In genomic region chr14:100107236-100107635, GRCh38 we compare ENCODE assay signal across 11 cellular contexts. TPM values are rescaled to one million over a fixed set of nuclear protein-coding genes. Genes with fewer than 3 reads are reported as not detected.
DNase-seq lines count a peak whose midpoint lies in the region; ATAC-seq and TF ChIP-seq lines count a peak whose summit lies in the region.
"Had no signal": no experiment of that assay in that cellular context is flagged by ENCODE, and none has a peak within 500 bp of the region (broad histone marks: within the 10 kb centered on the region; RNA-seq: fewer than 3 reads in every experiment).

No MANE protein-coding gene starts in this region.

- H4K20me1 ChIP-seq in DND-41 (ENCODE audit: insufficient read depth, low read length): peaks cover 95% of the 10 kb centered on the region
- no peaks in the 10 kb centered on the region for H4K20me1 ChIP-seq in smooth muscle cell (ENCODE audit: low read depth)

- H3K27ac ChIP-seq in DND-41 (ENCODE audit: low read length) (peak overlapping the region; percentile 63), RWPE2 (ENCODE audit: poor library complexity, severe bottlenecking) (peak overlapping the region; percentile 71), smooth muscle cell (ENCODE audit: low read depth) (no peak overlapping the region)
- peak overlapping the region; percentile 81 for H3K27ac ChIP-seq in effector memory CD4-positive, alpha-beta T cell (ENCODE audit: insufficient read depth, low read length, poor library complexity, severe bottlenecking)
- H3K27ac ChIP-seq: transverse colon had no signal

- TF ChIP-seq CTCF in DND-41 (IDR thresholded peaks at IDR 0.05; ENCODE audit: borderline replicate concordance, extremely low read depth, low read length, poor library complexity, severe bottlenecking) (no peak), RWPE2 (IDR thresholded peaks at IDR 0.05; ENCODE audit: poor library complexity, severe bottlenecking) (no peak), smooth muscle cell (IDR thresholded peaks at IDR 0.05; ENCODE audit: borderline replicate concordance, insufficient read depth, poor library complexity, severe bottlenecking) (no peak)

- no peaks in the 10 kb centered on the region for H3K27me3 ChIP-seq in DND-41 (ENCODE audit: insufficient read depth, low read length, poor library complexity)
- H3K27me3 ChIP-seq in RWPE2 (ENCODE audit: insufficient read depth, poor library complexity, severe bottlenecking): no peaks in the 10 kb centered on the region
- no peaks in the 10 kb centered on the region for H3K27me3 ChIP-seq in effector memory CD4-positive, alpha-beta T cell (replicated peaks; ENCODE audit: control insufficient read depth, insufficient read depth, low read length, poor library complexity, severe bottlenecking)
- H3K27me3 ChIP-seq in smooth muscle cell (ENCODE audit: low read depth): no peaks in the 10 kb centered on the region
- H3K27me3 ChIP-seq: transverse colon had no signal

- no peaks in the 10 kb centered on the region for H3K9me3 ChIP-seq in DND-41 (ENCODE audit: insufficient read depth, low read length, severe bottlenecking)
- no peaks in the 10 kb centered on the region for H3K9me3 ChIP-seq in RWPE2 (ENCODE audit: severe bottlenecking)
- no peaks in the 10 kb centered on the region for H3K9me3 ChIP-seq in effector memory CD4-positive, alpha-beta T cell (ENCODE audit: control insufficient read depth, low read length)
- H3K9me3 ChIP-seq in smooth muscle cell (replicated peaks; ENCODE audit: low read depth): no peaks in the 10 kb centered on the region
- H3K9me3 ChIP-seq: transverse colon had no signal

- peaks cover 97% of the 10 kb centered on the region for H3K36me3 ChIP-seq in DND-41 (ENCODE audit: insufficient read depth, low read length)
- no peaks in the 10 kb centered on the region for H3K36me3 ChIP-seq in RWPE2 (ENCODE audit: low read depth)
- peaks cover 70% of the 10 kb centered on the region for H3K36me3 ChIP-seq in effector memory CD4-positive, alpha-beta T cell (ENCODE audit: control insufficient read depth, insufficient read depth, low read length)
- no peaks in the 10 kb centered on the region for H3K36me3 ChIP-seq in smooth muscle cell (ENCODE audit: low read depth)
- H3K36me3 ChIP-seq: transverse colon had no signal

- H2AFZ ChIP-seq in DND-41 (ENCODE audit: low read depth, low read length) (no peak overlapping the region), smooth muscle cell (ENCODE audit: low read depth) (no peak overlapping the region)

- no peak overlapping the region for H3K4me3 ChIP-seq in DND-41 (ENCODE audit: low read depth in 1 of 2, low read length in 2 of 2)
- no peak overlapping the region for H3K4me3 ChIP-seq in RWPE2 (ENCODE audit: severe bottlenecking)
- no peak overlapping the region for H3K4me3 ChIP-seq in effector memory CD4-positive, alpha-beta T cell (ENCODE audit: insufficient read depth, low read depth, low read length, poor library complexity, severe bottlenecking)
- H3K4me3 ChIP-seq in smooth muscle cell: no peak overlapping the region
- H3K4me3 ChIP-seq: transverse colon had no signal

- H3K4me2 ChIP-seq in DND-41 (ENCODE audit: insufficient read depth, low read length) (no peak overlapping the region), smooth muscle cell (peak overlapping the region; percentile 0)

- H3K9ac ChIP-seq in DND-41 (ENCODE audit: low read depth, low read length) (no peak overlapping the region), smooth muscle cell (ENCODE audit: low read depth) (no peak overlapping the region)

- peaks cover 50% of the 10 kb centered on the region for H3K4me1 ChIP-seq in DND-41 (ENCODE audit: insufficient read depth, low read length)
- H3K4me1 ChIP-seq in RWPE2 (ENCODE audit: insufficient read depth, poor library complexity, severe bottlenecking): peaks cover 25% of the 10 kb centered on the region
- peaks cover 63% of the 10 kb centered on the region for H3K4me1 ChIP-seq in effector memory CD4-positive, alpha-beta T cell (ENCODE audit: control insufficient read depth, insufficient read depth, low read length, poor library complexity, severe bottlenecking)
- H3K4me1 ChIP-seq in smooth muscle cell (ENCODE audit: low read depth): peaks cover 7% of the 10 kb centered on the region

- 56% methylated on average over 5 of the region's 5 CpGs for WGBS in smooth muscle cell (ENCODE audit: low lambda C conversion rate)

- H3F3A ChIP-seq in smooth muscle cell (ENCODE audit: low read depth): no peaks in the 10 kb centered on the region

- H3K79me2 ChIP-seq in DND-41 (ENCODE audit: insufficient read depth, low read length): peaks cover 98% of the 10 kb centered on the region
- no peaks in the 10 kb centered on the region for H3K79me2 ChIP-seq in smooth muscle cell (ENCODE audit: low read depth)

- ATAC-seq in DND-41 (ENCODE audit: insufficient read depth, low read depth) (peak; percentile 14; the same call in 2 of the 3 replicates), RWPE2 (ENCODE audit: low read depth) (peak; percentile 90), GM18502 (IDR thresholded peaks at IDR 0.05; ENCODE audit: poor library complexity, unreplicated experiment) (no peak)

- DNase-seq in DND-41: peak; percentile 33
- peak; percentile 93 for DNase-seq in RWPE2 (ENCODE audit: low spot score)
- DNase-seq in effector memory CD4-positive, alpha-beta T cell: no peak
- DNase-seq in smooth muscle cell (lab: John Stamatoyannopoulos, UW; ENCODE audit: unreplicated experiment): no peak
- DNase-seq in stimulated activated CD4-positive, alpha-beta T cell treated with anti-CD3 and anti-CD28 coated beads, Interleukin-4, amount 100 ng/mL, for 4 hours: no peak
- DNase-seq in iPS-NIHi11 (ENCODE audit: low spot score): no peak
- DNase-seq: activated CD8-positive, alpha-beta memory T cell treated with anti-CD3 and anti-CD28 coated beads, Interleukin-2, amount 50 U/mL, for 48 hours; cerebellar nuclear complex; NCI-H1105 treated with DMSO at 0.1 percent for 48 hours; transverse colon had no signal

RNA-seq across cellular contexts. Expression of gene EVL, which starts 42.0 kb away (rescaled TPM):
- 19.5 and 22.0 TPM in 2 replicates for total RNA-seq in smooth muscle cell
- 26.3 and 31.3 TPM in 2 replicates for polyA plus RNA-seq in smooth muscle cell

RNA-seq across cellular contexts. Expression of gene DEGS2, which starts 52.2 kb away (rescaled TPM):
- 0.40 and 0.45 TPM in 2 replicates for total RNA-seq in smooth muscle cell
- 0.61 and 0.83 TPM in 2 replicates for polyA plus RNA-seq in smooth muscle cell

Comparison
In these comparisons a context has a peak if more than half of its experiments do, and no peak if none do; other contexts are left out.
1. DNase-seq: peak in DND-41 (single experiment) and RWPE2 (single experiment); none in effector memory CD4-positive, alpha-beta T cell (0 of 3), smooth muscle cell (single experiment), stimulated activated CD4-positive, alpha-beta T cell treated with anti-CD3 and anti-CD28 coated beads, Interleukin-4, amount 100 ng/mL, for 4 hours (0 of 2) and iPS-NIHi11 (single experiment).